32 cellular contexts compared by ENCODE assay signal in genomic region chr5:159668556-159668955, GRCh38.
"Had no signal": no experiment of that assay in that cellular context is flagged by ENCODE, and none has a peak within 500 bp of the region (broad histone marks: within the 10 kb centered on the region; RNA-seq: fewer than 3 reads in every experiment).

No MANE protein-coding gene starts in this region.

- DNase-seq: activated B cell treated with CpG ODN at 0.5 μM for 24 hours; activated CD4-positive, alpha-beta T cell treated with anti-CD3 and anti-CD28 coated beads for 4 hours; activated CD4-positive, alpha-beta T cell treated with anti-CD3 and anti-CD28 coated beads, Interleukin-2, amount 10 ng/mL, durations not matched to agents 24 days and 14 days; activated CD4-positive, alpha-beta T cell treated with anti-CD3 and anti-CD28 coated beads, Interleukin-2, amount 50 U/mL, for 1 hour; activated CD4-positive, alpha-beta T cell treated with anti-CD3 and anti-CD28 coated beads, Interleukin-2, amount 50 U/mL, for 4 hours; activated CD4-positive, CD25-positive, alpha-beta regulatory T cell treated with anti-CD3 and anti-CD28 coated beads, Interleukin-2, amount 50 U/mL, for 72 hours; activated CD8-positive, alpha-beta memory T cell treated with anti-CD3 and anti-CD28 coated beads, Interleukin-2, amount 50 U/mL, for 4 hours; activated effector memory CD4-positive, alpha-beta T cell treated with Interleukin-2 at 50 U/mL for 16 hours; activated gamma-delta T cell; activated naive CD4-positive, alpha-beta T cell treated with anti-CD3 and anti-CD28 coated beads, Interleukin-2, amount 10 ng/mL, durations not matched to agents 7 days and 5 days; activated naive CD4-positive, alpha-beta T cell treated with Interleukin-2 at 50 U/mL for 16 hours; activated naive CD8-positive, alpha-beta T cell treated with anti-CD3 and anti-CD28 coated beads, Interleukin-2, amount 10 ng/mL, durations not matched to agents 7 days and 5 days; activated naive CD8-positive, alpha-beta T cell treated with anti-CD3 and anti-CD28 coated beads, Interleukin-2, amount 50 U/mL, for 24 hours; activated T-cell treated with anti-CD3 and anti-CD28 coated beads for 4 hours; activated T-cell treated with anti-CD3 and anti-CD28 coated beads, Interleukin-2, amount 50 U/mL, for 1 hour; activated T-cell treated with anti-CD3 and anti-CD28 coated beads, Interleukin-2, amount 50 U/mL, for 48 hours; amygdala; anterior cingulate cortex; caudate nucleus; cerebellar nuclear complex; T-helper 1 cell; T-helper 9 cell had no signal

- H3K4me3 ChIP-seq: ascending aorta, cardiac muscle cell had no signal

- H3K27ac ChIP-seq: ascending aorta, cardiac muscle cell, VCaP had no signal

- H3K9me3 ChIP-seq: ascending aorta had no signal

- H3K27me3 ChIP-seq: ascending aorta, cardiac muscle cell had no signal

- H3K4me3 Mint-ChIP-seq: activated B cell treated with CpG ODN at 0.5 μM for 24 hours; activated CD4-positive, alpha-beta T cell treated with anti-CD3 and anti-CD28 coated beads, Interleukin-2, amount 10 ng/mL, durations not matched to agents 24 days and 14 days; activated naive CD4-positive, alpha-beta T cell treated with anti-CD3 and anti-CD28 coated beads, Interleukin-2, amount 10 ng/mL, durations not matched to agents 7 days and 5 days; activated naive CD4-positive, alpha-beta T cell treated with anti-CD3 and anti-CD28 coated beads, Interleukin-2, amount 50 U/mL, for 24 hours; activated naive CD8-positive, alpha-beta T cell; activated naive CD8-positive, alpha-beta T cell treated with anti-CD3 and anti-CD28 coated beads, Interleukin-2, amount 10 ng/mL, durations not matched to agents 7 days and 5 days; activated naive CD8-positive, alpha-beta T cell treated with anti-CD3 and anti-CD28 coated beads, Interleukin-2, amount 50 U/mL, for 24 hours; brain; central memory CD8-positive, alpha-beta T cell; T-helper 1 cell treated with Interleukin-12 subunit alpha and Interleukin-12 subunit beta and Interleukin-4 antibody, amounts not matched to agents 30 μg/mL and 1 μg/mL, for 36 hours; T-helper 2 cell treated with Interferon-gamma antibody and Interleukin-4, amounts not matched to agents 5 μg/mL and 100 μg/mL, for 36 hours had no signal

- H3K36me3 Mint-ChIP-seq: activated naive CD4-positive, alpha-beta T cell treated with anti-CD3 and anti-CD28 coated beads, Interleukin-2, amount 10 ng/mL, durations not matched to agents 7 days and 5 days; activated naive CD8-positive, alpha-beta T cell treated with anti-CD3 and anti-CD28 coated beads, Interleukin-2, amount 10 ng/mL, durations not matched to agents 7 days and 5 days; brain had no signal

- ATAC-seq: activated naive CD8-positive, alpha-beta T cell treated with anti-CD3 and anti-CD28 coated beads, Interleukin-2, amount 50 U/mL, for 24 hours had no signal

- H3K27ac Mint-ChIP-seq: activated B cell treated with CpG ODN at 0.5 μM for 24 hours; activated CD4-positive, alpha-beta T cell treated with anti-CD3 and anti-CD28 coated beads, Interleukin-2, amount 10 ng/mL, durations not matched to agents 24 days and 14 days; activated naive CD4-positive, alpha-beta T cell treated with anti-CD3 and anti-CD28 coated beads, Interleukin-2, amount 10 ng/mL, durations not matched to agents 7 days and 5 days; activated naive CD4-positive, alpha-beta T cell treated with anti-CD3 and anti-CD28 coated beads, Interleukin-2, amount 50 U/mL, for 24 hours; activated naive CD8-positive, alpha-beta T cell; activated naive CD8-positive, alpha-beta T cell treated with anti-CD3 and anti-CD28 coated beads, Interleukin-2, amount 10 ng/mL, durations not matched to agents 7 days and 5 days; activated naive CD8-positive, alpha-beta T cell treated with anti-CD3 and anti-CD28 coated beads, Interleukin-2, amount 50 U/mL, for 24 hours; activated T-helper 2 cell treated with anti-CD3 and anti-CD28 coated beads, Interferon-gamma antibody, Interleukin-2, Interleukin-4, amounts not matched to agents 10 μg/mL and 5 μg/mL and 100 μg/mL, durations not matched to agents 14 hours and 24 hours and 36 hours; brain; T-helper 1 cell treated with Interleukin-12 subunit alpha and Interleukin-12 subunit beta and Interleukin-4 antibody, amounts not matched to agents 30 μg/mL and 1 μg/mL, for 36 hours; T-helper 2 cell treated with Interferon-gamma antibody and Interleukin-4, amounts not matched to agents 5 μg/mL and 100 μg/mL, for 36 hours had no signal

- H3K36me3 ChIP-seq: ascending aorta, cardiac muscle cell had no signal

- H3K4me1 Mint-ChIP-seq: activated B cell treated with CpG ODN at 0.5 μM for 24 hours; activated CD4-positive, alpha-beta T cell treated with anti-CD3 and anti-CD28 coated beads, Interleukin-2, amount 10 ng/mL, durations not matched to agents 24 days and 14 days; activated naive CD4-positive, alpha-beta T cell treated with anti-CD3 and anti-CD28 coated beads, Interleukin-2, amount 10 ng/mL, durations not matched to agents 7 days and 5 days; activated naive CD4-positive, alpha-beta T cell treated with anti-CD3 and anti-CD28 coated beads, Interleukin-2, amount 50 U/mL, for 24 hours; brain had no signal

- H3K4me1 ChIP-seq: ascending aorta had no signal

- H3K9me3 Mint-ChIP-seq: T-helper 2 cell treated with Interferon-gamma antibody and Interleukin-4, amounts not matched to agents 5 μg/mL and 100 μg/mL, for 36 hours had no signal

- H3K27me3 Mint-ChIP-seq: activated B cell treated with CpG ODN at 0.5 μM for 24 hours; activated CD4-positive, alpha-beta T cell treated with anti-CD3 and anti-CD28 coated beads, Interleukin-2, amount 10 ng/mL, durations not matched to agents 24 days and 14 days; activated naive CD8-positive, alpha-beta T cell; brain had no signal
